ENCODE assay signal across 8 cellular contexts in the genomic region with DNA sequence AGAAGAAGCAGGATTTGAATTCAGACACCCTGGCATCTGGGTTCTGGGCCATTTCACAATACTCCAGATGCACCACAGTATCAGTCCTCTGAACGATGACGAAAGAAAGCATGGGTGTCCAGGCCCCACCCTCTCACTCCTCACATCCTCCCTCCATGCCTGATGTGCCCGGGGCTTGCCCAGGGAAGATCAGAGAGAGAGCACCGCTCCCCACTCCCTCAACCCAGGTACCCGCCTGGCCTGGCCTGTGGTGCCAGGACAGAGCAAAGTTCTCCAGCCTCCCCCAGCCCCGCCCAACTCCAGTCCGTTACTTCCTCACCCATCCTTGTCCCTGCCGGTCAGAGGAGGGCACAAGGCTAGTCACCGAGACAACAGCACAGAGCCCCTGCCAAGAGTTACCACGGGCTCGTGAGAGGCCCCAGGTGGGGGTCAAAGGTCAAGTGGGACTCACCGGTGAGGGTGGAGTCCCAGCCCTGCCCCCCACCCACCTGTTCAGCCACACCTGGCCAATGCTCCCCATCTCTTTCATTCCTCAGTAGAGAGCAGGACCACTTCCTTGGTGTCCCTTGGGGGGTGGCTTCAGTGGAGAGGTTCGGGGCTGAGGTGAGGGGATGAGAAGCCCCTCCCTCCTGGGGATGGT. TPM values are rescaled to one million over a fixed set of nuclear protein-coding genes. Genes with fewer than 3 reads are reported as not detected.
A peak's percentile ranks its signal among the peaks of the same experiment; 100 is the strongest.
DNase-seq lines count a peak whose midpoint lies in the region; ATAC-seq, FAIRE-seq and TF ChIP-seq lines count a peak whose summit lies in the region.

No MANE protein-coding gene starts in this region.

- no peak for TF ChIP-seq RAD21 in Ishikawa (IDR thresholded peaks at IDR 0.05; ENCODE audit: low read depth)

- peak overlapping the region in 9 of 10 experiments; percentile 21 to 65 (median 44); a peak in 15 of 20 replicates for H3K4me3 ChIP-seq in BLaER1 treated with 17β-estradiol and CSF1 and Interleukin-3, amounts not matched to agents 10 nM and 100 nM
- H3K4me3 ChIP-seq in pancreas: peak overlapping the region in 1 of 4 donors; percentile 14

- peaks cover 23 to 60% (median 34%) of the 10 kb centered on the region in 11 experiments; a peak in 20 of 22 replicates for H4K20me1 ChIP-seq in BLaER1 treated with 17β-estradiol and CSF1 and Interleukin-3, amounts not matched to agents 10 nM and 100 nM

- no peak for TF ChIP-seq CTCF in pancreas (IDR thresholded peaks at IDR 0.05)
- no peak for TF ChIP-seq CTCF in GM13977 (IDR thresholded peaks at IDR 0.05; ENCODE audit: extremely low read depth, insufficient read depth, missing control alignments)

- peaks cover 97 to 99% (median 99%) of the 10 kb centered on the region in 10 experiments for H3K4me1 ChIP-seq in BLaER1 treated with 17β-estradiol and CSF1 and Interleukin-3, amounts not matched to agents 10 nM and 100 nM
- peaks cover 74 to 93% (median 88%) of the 10 kb centered on the region in 3 donors for H3K4me1 ChIP-seq in pancreas

- H3K27me3 ChIP-seq in BLaER1 treated with 17β-estradiol and CSF1 and Interleukin-3, amounts not matched to agents 10 nM and 100 nM: no peaks in the 10 kb centered on the region
- no peaks in the 10 kb centered on the region for H3K27me3 ChIP-seq in pancreas

- peaks cover 0 to 13% (median 0%) of the 10 kb centered on the region in 11 experiments; a peak in 3 of 22 replicates for H3K36me3 ChIP-seq in BLaER1 treated with 17β-estradiol and CSF1 and Interleukin-3, amounts not matched to agents 10 nM and 100 nM
- H3K36me3 ChIP-seq in pancreas: no peaks in the 10 kb centered on the region

- no peaks in the 10 kb centered on the region for H3K9me3 ChIP-seq in BLaER1 treated with 17β-estradiol and CSF1 and Interleukin-3, amounts not matched to agents 10 nM and 100 nM (replicated peaks in 1 of 11)
- no peaks in the 10 kb centered on the region for H3K9me3 ChIP-seq in pancreas

- FAIRE-seq in pancreas (lab: Jason Lieb, UNC): no peak

- peak overlapping the region; percentile 59 to 96 (median 89); a peak in 21 of 22 replicates for H3K27ac ChIP-seq in BLaER1 treated with 17β-estradiol and CSF1 and Interleukin-3, amounts not matched to agents 10 nM and 100 nM
- H3K27ac ChIP-seq in pancreas: peak overlapping the region; percentile 74 to 89 (median 86)

- H3K9ac ChIP-seq in BLaER1 treated with 17β-estradiol and CSF1 and Interleukin-3, amounts not matched to agents 10 nM and 100 nM: peak overlapping the region; percentile 73 to 94 (median 82); a peak in 21 of 22 replicates

- in situ Hi-C loops in GM13977 (cut with MboI; ENCODE audit: low pct_unique_long_range_greater_than_20kb, low sequenced_read_pairs, unreplicated experiment): no loop called here

- no peaks in the 10 kb centered on the region for H3K9me3 Mint-ChIP-seq in activated T-helper 17 cell treated with anti-CD3 and anti-CD28 coated beads, Interleukin-2, amount 50 U/mL, for 72 hours

- H3K4me3 Mint-ChIP-seq in activated T-helper 17 cell treated with anti-CD3 and anti-CD28 coated beads, Interleukin-2, amount 50 U/mL, for 72 hours: peak overlapping the region; percentile 98

- H3K4me1 Mint-ChIP-seq in activated T-helper 17 cell treated with anti-CD3 and anti-CD28 coated beads, Interleukin-2, amount 50 U/mL, for 72 hours: peaks cover 57% of the 10 kb centered on the region

- peaks cover 18% of the 10 kb centered on the region for H3K36me3 Mint-ChIP-seq in activated T-helper 17 cell treated with anti-CD3 and anti-CD28 coated beads, Interleukin-2, amount 50 U/mL, for 72 hours (ENCODE audit: low read depth)

- no peaks in the 10 kb centered on the region for H3K27me3 Mint-ChIP-seq in activated T-helper 17 cell treated with anti-CD3 and anti-CD28 coated beads, Interleukin-2, amount 50 U/mL, for 72 hours

- intact Hi-C loops in pancreas (cut with DNase I): no loop called here

- WGBS in pancreas, 2 donors: 4 to 10% methylated on average over 13 of the region's 13 CpGs

- peak; percentile 90 for DNase-seq in fibroblast of the conjunctiva (ENCODE audit: low read depth)
- DNase-seq in pancreas: peak in 4 of 6 donors; percentile 53 to 80 (median 63)
- DNase-seq in GM13977 (ENCODE audit: low spot score): no peak
- no peak for DNase-seq in KG1 (lab: John Stamatoyannopoulos, UW)
- DNase-seq in midbrain (lab: John Stamatoyannopoulos, UW): no peak

- no peak for TF ChIP-seq EP300 in Ishikawa (IDR thresholded peaks at IDR 0.05; ENCODE audit: borderline replicate concordance)

- peak overlapping the region; percentile 85 for H3K27ac Mint-ChIP-seq in activated T-helper 17 cell treated with anti-CD3 and anti-CD28 coated beads, Interleukin-2, amount 50 U/mL, for 72 hours

- H3K4me2 ChIP-seq in BLaER1 treated with 17β-estradiol and CSF1 and Interleukin-3, amounts not matched to agents 10 nM and 100 nM: peak overlapping the region; percentile 91 to 100 (median 98)

- peak; percentile 58 for ATAC-seq in activated T-helper 17 cell treated with anti-CD3 and anti-CD28 coated beads, Interleukin-2, amount 50 U/mL, for 72 hours (replicated peaks)
- ATAC-seq in pancreas: peak in 1 of 4 donors; percentile 5

TF ChIP-seq in Ishikawa, 13 proteins besides CTCF, POLR2A, EP300 and RAD21:
- no peak for TF ChIP-seq CREB1 (IDR thresholded peaks at IDR 0.05; ENCODE audit: low read depth)
- no peak for TF ChIP-seq NFIC (IDR thresholded peaks at IDR 0.05)
- no peak for TF ChIP-seq REST (IDR thresholded peaks at IDR 0.05; ENCODE audit: low read depth)
- TF ChIP-seq FOXM1 (IDR thresholded peaks at IDR 0.05; ENCODE audit: borderline replicate concordance, low read depth): no peak
- no peak for TF ChIP-seq TEAD4 (IDR thresholded peaks at IDR 0.05)
- TF ChIP-seq CEBPB (IDR thresholded peaks at IDR 0.05): peak; percentile 64; the same call in 1 of the 2 replicates
- TF ChIP-seq USF1 (IDR thresholded peaks at IDR 0.05): no peak
- no peak for TF ChIP-seq YY1 (IDR thresholded peaks at IDR 0.05; ENCODE audit: low read depth)

RNA-seq across cellular contexts. Expression of gene BCL9L, which starts 8.1 kb away (rescaled TPM):
- total RNA-seq in activated T-helper 17 cell treated with anti-CD3 and anti-CD28 coated beads, Interleukin-2, amount 50 U/mL, for 72 hours: 10 to 100 TPM; 30.2 to 49.6 TPM
- 10 to 100 TPM; 15.2 to 40.8 (median 23.3) TPM for total RNA-seq in pancreas
- 10 to 100 TPM in 1 of 2 donors, 1 to 10 TPM in 1; 6.5 to 31.4 TPM for polyA plus RNA-seq in pancreas

RNA-seq across cellular contexts. Expression of gene CXCR5, which starts 33.9 kb away (rescaled TPM):
- 10 to 100 TPM in 1 of 2 donors, 1 to 10 TPM in 1; 8.0 to 20.2 TPM for total RNA-seq in activated T-helper 17 cell treated with anti-CD3 and anti-CD28 coated beads, Interleukin-2, amount 50 U/mL, for 72 hours
- total RNA-seq in pancreas: under 1 TPM; 0.06 to 0.20 (median 0.12) TPM
- under 1 TPM; 0.11 to 0.19 TPM for polyA plus RNA-seq in pancreas

RNA-seq across cellular contexts. Expression of gene UPK2, which starts 38.5 kb away (rescaled TPM):
- total RNA-seq in activated T-helper 17 cell treated with anti-CD3 and anti-CD28 coated beads, Interleukin-2, amount 50 U/mL, for 72 hours: 1 to 10 TPM in 1 of 2 donors, under 1 TPM in 1; 0.43 to 7.1 TPM
- total RNA-seq in pancreas: under 1 TPM in 1 of 6 donors, not detected in 5; 0.16 TPM
- under 1 TPM; 0.09 to 0.19 TPM for polyA plus RNA-seq in pancreas

RNA-seq across cellular contexts. Expression of gene FOXR1, which starts 54.0 kb away (rescaled TPM):
- under 1 TPM in 1 of 2 donors, not detected in 1; 0.98 TPM for total RNA-seq in activated T-helper 17 cell treated with anti-CD3 and anti-CD28 coated beads, Interleukin-2, amount 50 U/mL, for 72 hours
- total RNA-seq in pancreas: not detected
- not detected for polyA plus RNA-seq in pancreas

Comparison
In these comparisons a context has a peak if more than half of its experiments do, and no peak if none do; other contexts are left out.
1. DNase-seq: peak in fibroblast of the conjunctiva (single experiment) and pancreas (4 of 6); none in GM13977 (single experiment), KG1 (single experiment) and midbrain (single experiment).
2. RNA of gene CXCR5, which starts 33.9 kb away (total RNA-seq): 8.0 to 20.2 TPM in activated T-helper 17 cell treated with anti-CD3 and anti-CD28 coated beads, Interleukin-2, amount 50 U/mL, for 72 hours; 0.06 to 0.20 TPM in pancreas; every median in the first group is over 4 times any median in the second.